ENCODE assay signal across 9 cellular contexts in the genomic region with DNA sequence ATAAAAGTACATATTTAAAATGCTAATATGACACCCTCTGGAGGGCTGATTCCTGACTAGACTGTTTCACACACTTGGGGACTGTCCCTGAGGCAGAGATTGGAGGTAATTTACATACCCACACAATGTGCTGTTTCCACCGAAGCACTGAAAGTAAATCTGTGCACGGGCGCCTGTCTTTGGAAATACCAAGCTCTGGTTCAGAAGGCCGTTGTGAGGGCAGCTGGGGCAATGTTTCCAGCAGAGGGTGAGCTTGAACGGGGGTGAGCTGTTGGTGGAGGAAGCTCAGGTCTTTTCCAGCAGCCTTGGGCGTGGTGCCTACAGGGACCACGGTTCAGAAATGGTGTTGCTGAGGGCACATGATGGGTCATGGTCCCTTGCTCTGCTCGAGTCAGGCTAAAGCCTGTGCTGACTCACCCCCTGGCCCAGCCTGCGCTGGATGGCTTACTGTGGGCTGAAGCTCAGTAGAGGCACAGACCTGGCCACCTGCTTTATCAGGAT. TPM values are rescaled to one million over a fixed set of nuclear protein-coding genes. Genes with fewer than 3 reads are reported as not detected.
A peak's percentile ranks its signal among the peaks of the same experiment; 100 is the strongest.
DNase-seq lines count a peak whose midpoint lies in the region; ATAC-seq and TF ChIP-seq lines count a peak whose summit lies in the region.
"Had no signal": no experiment of that assay in that cellular context is flagged by ENCODE, and none has a peak within 500 bp of the region (broad histone marks: within the 10 kb centered on the region; RNA-seq: fewer than 3 reads in every experiment).

No MANE protein-coding gene starts in this region.

- H3K4me3 Mint-ChIP-seq in activated CD4-positive, alpha-beta T cell treated with anti-CD3 and anti-CD28 coated beads for 36 hours: peak overlapping the region; percentile 18
- no peak overlapping the region for H3K4me3 Mint-ChIP-seq in activated CD4-positive, alpha-beta T cell treated with anti-CD3 and anti-CD28 coated beads, Interleukin-2, amount 10 ng/mL, durations not matched to agents 7 days and 5 days
- no peak overlapping the region for H3K4me3 Mint-ChIP-seq in activated naive CD8-positive, alpha-beta T cell treated with anti-CD3 and anti-CD28 coated beads, Interleukin-2, amount 10 ng/mL, durations not matched to agents 7 days and 5 days
- no peak overlapping the region for H3K4me3 Mint-ChIP-seq in HFFc6

- no peak overlapping the region for H2BK15ac ChIP-seq in IMR-90 (ENCODE audit: low read depth, low read length)

- no peak overlapping the region for H4K5ac ChIP-seq in IMR-90 (ENCODE audit: low read depth, low read length)

- intact Hi-C loops in activated CD4-positive, alpha-beta T cell treated with anti-CD3 and anti-CD28 coated beads for 36 hours (cut with DNase I, micrococcal nuclease): loop anchor here (1.0 to 10.0 kb wide), 7 partner anchors 67 to 402 kb away; a partner anchor contains a TSS
- intact Hi-C loops in IMR-90 (cut with micrococcal nuclease): loop anchor here (10.0 kb wide), 2 partner anchors 355 to 445 kb away; no protein-coding TSS in a partner anchor

- H3K4me1 ChIP-seq in IMR-90 (ENCODE audit: control insufficient read depth, insufficient read depth, low read length): peaks cover 6% of the 10 kb centered on the region

- H3K27ac ChIP-seq in IMR-90 (ENCODE audit: insufficient read depth, low read length): no peak overlapping the region

- peak overlapping the region; percentile 58 for H2AFZ ChIP-seq in IMR-90 (replicated peaks; ENCODE audit: low read length, poor library complexity)

- no peak overlapping the region; the same call in 1 of the 2 replicates for H2AK5ac ChIP-seq in IMR-90 (ENCODE audit: low read depth, low read length)

- peaks cover 0 to 12% of the 10 kb centered on the region in 2 experiments; a peak in 2 of 4 replicates for H3K79me1 ChIP-seq in IMR-90 (ENCODE audit: low read depth in 1 of 2, low read length in 2 of 2)

- peaks cover 9% of the 10 kb centered on the region; the same call in 1 of the 2 replicates for H4K20me1 ChIP-seq in IMR-90 (ENCODE audit: insufficient read depth, low read length)

- H2BK20ac ChIP-seq in IMR-90 (ENCODE audit: low read depth, low read length): no peak overlapping the region

- TF ChIP-seq CTCF in IMR-90 (conservative IDR thresholded peaks at IDR 0.05; ENCODE audit: low read depth, low read length) (no peak), HFFc6 (IDR thresholded peaks at IDR 0.05) (no peak)

- no peak for TF ChIP-seq RAD21 in IMR-90 (IDR thresholded peaks at IDR 0.05; ENCODE audit: low read length)

- no peak overlapping the region for H2AK9ac ChIP-seq in IMR-90 (replicated peaks; ENCODE audit: low read depth, low read length, poor library complexity)

- ATAC-seq in activated CD4-positive, alpha-beta T cell treated with anti-CD3 and anti-CD28 coated beads for 36 hours: peak; percentile 85
- ATAC-seq in IMR-90 (ENCODE audit: low read depth): peak; percentile 9; the same call in 1 of the 2 replicates
- peak; percentile 37 for ATAC-seq in activated naive CD8-positive, alpha-beta T cell treated with anti-CD3 and anti-CD28 coated beads, Interleukin-2, amount 10 ng/mL, durations not matched to agents 7 days and 5 days (ENCODE audit: low read depth)

- peaks cover 36% of the 10 kb centered on the region for H3K4me1 Mint-ChIP-seq in activated CD4-positive, alpha-beta T cell treated with anti-CD3 and anti-CD28 coated beads for 36 hours
- peaks cover 36% of the 10 kb centered on the region for H3K4me1 Mint-ChIP-seq in activated CD4-positive, alpha-beta T cell treated with anti-CD3 and anti-CD28 coated beads, Interleukin-2, amount 10 ng/mL, durations not matched to agents 7 days and 5 days
- H3K4me1 Mint-ChIP-seq in activated naive CD8-positive, alpha-beta T cell treated with anti-CD3 and anti-CD28 coated beads, Interleukin-2, amount 10 ng/mL, durations not matched to agents 7 days and 5 days: peaks cover 26% of the 10 kb centered on the region
- H3K4me1 Mint-ChIP-seq in HFFc6 (ENCODE audit: low read depth): peaks cover 27% of the 10 kb centered on the region

- in situ Hi-C loops in IMR-90 (cut with MboI; ENCODE audit: low sequenced_read_pairs): loop anchor here (25.0 kb wide), 1 partner anchor 127 kb away; no protein-coding TSS in a partner anchor

- no peak overlapping the region for H3K4me3 ChIP-seq in IMR-90 (ENCODE audit: insufficient read depth, low read depth, low read length)

- dilution Hi-C loops in IMR-90 (cut with HindIII; ENCODE audit: low sequenced_read_pairs, unreplicated experiment): loop anchor here (25.0 kb wide), 1 partner anchor 127 kb away; no protein-coding TSS in a partner anchor

- peaks cover 2% of the 10 kb centered on the region for H3K36me3 Mint-ChIP-seq in activated CD4-positive, alpha-beta T cell treated with anti-CD3 and anti-CD28 coated beads for 36 hours (ENCODE audit: low read depth)
- no peaks in the 10 kb centered on the region for H3K36me3 Mint-ChIP-seq in activated CD4-positive, alpha-beta T cell treated with anti-CD3 and anti-CD28 coated beads, Interleukin-2, amount 10 ng/mL, durations not matched to agents 7 days and 5 days (ENCODE audit: low read depth)
- no peaks in the 10 kb centered on the region for H3K36me3 Mint-ChIP-seq in activated naive CD8-positive, alpha-beta T cell treated with anti-CD3 and anti-CD28 coated beads, Interleukin-2, amount 10 ng/mL, durations not matched to agents 7 days and 5 days
- no peaks in the 10 kb centered on the region for H3K36me3 Mint-ChIP-seq in HFFc6 (ENCODE audit: low read depth)

- no peaks in the 10 kb centered on the region for H3K9me3 ChIP-seq in IMR-90 (ENCODE audit: control insufficient read depth, insufficient read depth, low read length)

- BruUV-seq in IMR-90 (replicated peaks; lab: Mats Ljungman, UMichigan): no TSS peak

- no peak overlapping the region for H3K4ac ChIP-seq in IMR-90 (ENCODE audit: low read depth, low read length)

- peak; percentile 78 for DNase-seq in activated CD4-positive, alpha-beta T cell treated with anti-CD3 and anti-CD28 coated beads for 36 hours
- DNase-seq in activated CD4-positive, alpha-beta T cell treated with anti-CD3 and anti-CD28 coated beads, Interleukin-2, amount 10 ng/mL, durations not matched to agents 7 days and 5 days: no peak
- DNase-seq in IMR-90 (peak; percentile 19), occipital lobe (lab: John Stamatoyannopoulos, UW) (no peak), HFFc6 (no peak), KG1 (lab: John Stamatoyannopoulos, UW) (no peak)
- no peak for DNase-seq in activated naive CD8-positive, alpha-beta T cell treated with anti-CD3 and anti-CD28 coated beads, Interleukin-2, amount 10 ng/mL, durations not matched to agents 7 days and 5 days
- peak; percentile 30 to 61 for DNase-seq in stimulated activated CD4-positive, alpha-beta T cell treated with anti-CD3 and anti-CD28 coated beads, Interleukin-4, amount 100 ng/mL, for 4 hours

- H3K27ac Mint-ChIP-seq in activated CD4-positive, alpha-beta T cell treated with anti-CD3 and anti-CD28 coated beads for 36 hours: peak overlapping the region; percentile 65
- H3K27ac Mint-ChIP-seq in activated CD4-positive, alpha-beta T cell treated with anti-CD3 and anti-CD28 coated beads, Interleukin-2, amount 10 ng/mL, durations not matched to agents 7 days and 5 days: no peak overlapping the region
- no peak overlapping the region for H3K27ac Mint-ChIP-seq in activated naive CD8-positive, alpha-beta T cell treated with anti-CD3 and anti-CD28 coated beads, Interleukin-2, amount 10 ng/mL, durations not matched to agents 7 days and 5 days
- H3K27ac Mint-ChIP-seq in HFFc6: no peak overlapping the region

- CTCF ChIA-PET in activated CD4-positive, alpha-beta T cell treated with anti-CD3 and anti-CD28 coated beads for 36 hours (lab: Charles Lee): interaction anchor here (0.6 to 7.3 kb wide), 5 partner anchors 12 to 448 kb away, joined by 3 to 59 read pairs (median 4); no protein-coding TSS in a partner anchor
- CTCF ChIA-PET in activated CD4-positive, alpha-beta T cell treated with anti-CD3 and anti-CD28 coated beads, Interleukin-2, amount 10 ng/mL, durations not matched to agents 7 days and 5 days (lab: Charles Lee): interaction anchor here (1.2 to 1.3 kb wide), 2 partner anchors 13 to 16 kb away, joined by 4 to 5 read pairs; no protein-coding TSS in a partner anchor
- CTCF ChIA-PET in IMR-90 (lab: Yijun Ruan, JAX): interaction anchor here (0.6 kb wide), 1 partner anchor 103 kb away, joined by 3 read pairs; no protein-coding TSS in a partner anchor

- no peak overlapping the region for H3K56ac ChIP-seq in IMR-90 (ENCODE audit: extremely low read depth, insufficient read depth, low read length)

- H2BK5ac ChIP-seq in IMR-90 (ENCODE audit: low read depth, low read length, poor library complexity, severe bottlenecking): no peak overlapping the region

- H2BK120ac ChIP-seq in IMR-90 (ENCODE audit: low read depth, low read length): no peak overlapping the region

- H3K9me3 Mint-ChIP-seq in activated CD4-positive, alpha-beta T cell treated with anti-CD3 and anti-CD28 coated beads for 36 hours (ENCODE audit: low read depth): no peaks in the 10 kb centered on the region
- no peaks in the 10 kb centered on the region for H3K9me3 Mint-ChIP-seq in activated CD4-positive, alpha-beta T cell treated with anti-CD3 and anti-CD28 coated beads, Interleukin-2, amount 10 ng/mL, durations not matched to agents 7 days and 5 days
- no peaks in the 10 kb centered on the region for H3K9me3 Mint-ChIP-seq in activated naive CD8-positive, alpha-beta T cell treated with anti-CD3 and anti-CD28 coated beads, Interleukin-2, amount 10 ng/mL, durations not matched to agents 7 days and 5 days
- no peaks in the 10 kb centered on the region for H3K9me3 Mint-ChIP-seq in HFFc6

- no peak overlapping the region for H4K91ac ChIP-seq in IMR-90 (ENCODE audit: insufficient read depth, low read depth, low read length)

- peaks cover under 1% of the 10 kb centered on the region; the same call in 1 of the 2 replicates for H3K36me3 ChIP-seq in IMR-90 (ENCODE audit: control insufficient read depth, insufficient read depth, low read length)

- H3K18ac ChIP-seq in IMR-90 (ENCODE audit: low read depth, low read length): no peak overlapping the region

- no peak overlapping the region for H3K14ac ChIP-seq in IMR-90 (replicated peaks; ENCODE audit: low read depth, low read length)

- no peak overlapping the region for H3K9ac ChIP-seq in IMR-90 (ENCODE audit: low read depth, low read length)

- peaks cover 14% of the 10 kb centered on the region for H3K9me1 ChIP-seq in IMR-90 (ENCODE audit: insufficient read depth, low read length)

- H4K8ac ChIP-seq in IMR-90 (ENCODE audit: low read depth in 2 of 2, low read length in 2 of 2): no peak overlapping the region

- no peaks in the 10 kb centered on the region for H3K27me3 Mint-ChIP-seq in activated CD4-positive, alpha-beta T cell treated with anti-CD3 and anti-CD28 coated beads for 36 hours
- H3K27me3 Mint-ChIP-seq in activated CD4-positive, alpha-beta T cell treated with anti-CD3 and anti-CD28 coated beads, Interleukin-2, amount 10 ng/mL, durations not matched to agents 7 days and 5 days: no peaks in the 10 kb centered on the region
- H3K27me3 Mint-ChIP-seq in activated naive CD8-positive, alpha-beta T cell treated with anti-CD3 and anti-CD28 coated beads, Interleukin-2, amount 10 ng/mL, durations not matched to agents 7 days and 5 days: no peaks in the 10 kb centered on the region
- peaks cover 13% of the 10 kb centered on the region for H3K27me3 Mint-ChIP-seq in HFFc6 (ENCODE audit: insufficient read depth)

- H3K4me2 ChIP-seq in IMR-90 (ENCODE audit: low read depth, low read length): no peak overlapping the region

- no peak for TF ChIP-seq POLR2A in IMR-90 (IDR thresholded peaks at IDR 0.05; ENCODE audit: low read depth, low read length)

- no peaks in the 10 kb centered on the region for H3K27me3 ChIP-seq in IMR-90 (ENCODE audit: control insufficient read depth, insufficient read depth, low read length)

- 67% methylated on average over 5 of the region's 9 CpGs; no CpG with 5 or more reads in 1 of the 2 experiments for WGBS in IMR-90 (ENCODE audit: extremely low coverage in 2 of 2, insufficient read length in 1 of 2), 2 experiments

- no peak overlapping the region for H3K23ac ChIP-seq in IMR-90 (ENCODE audit: low read depth, low read length)

- POLR2A ChIA-PET in activated CD4-positive, alpha-beta T cell treated with anti-CD3 and anti-CD28 coated beads for 36 hours (lab: Charles Lee): no interaction called here
- POLR2A ChIA-PET in activated CD4-positive, alpha-beta T cell treated with anti-CD3 and anti-CD28 coated beads, Interleukin-2, amount 10 ng/mL, durations not matched to agents 7 days and 5 days (lab: Charles Lee): no interaction called here
- POLR2A ChIA-PET in IMR-90 (lab: Charles Lee; ENCODE audit: unreplicated experiment): no interaction called here
- POLR2A ChIA-PET in activated naive CD8-positive, alpha-beta T cell treated with anti-CD3 and anti-CD28 coated beads, Interleukin-2, amount 10 ng/mL, durations not matched to agents 7 days and 5 days (lab: Charles Lee): interaction anchor here (0.6 kb wide), 1 partner anchor 472 kb away, joined by 3 read pairs; no protein-coding TSS in a partner anchor

RNA-seq across cellular contexts. Expression of a gene that starts 25.8 kb away (rescaled TPM):
- total RNA-seq in activated CD4-positive, alpha-beta T cell treated with anti-CD3 and anti-CD28 coated beads for 36 hours: under 1 TPM; 0.05 TPM
- total RNA-seq in activated CD4-positive, alpha-beta T cell treated with anti-CD3 and anti-CD28 coated beads, Interleukin-2, amount 10 ng/mL, durations not matched to agents 7 days and 5 days: not detected
- total RNA-seq in IMR-90 (2012; rRNA removed): not detected in 2 replicates
- polyA plus RNA-seq in IMR-90 (2012; rRNA removed): 0.02 and 0.03 TPM in 2 replicates
- 0.07 TPM in 1 of 2 replicates, not detected in the other for polyA plus RNA-seq in IMR-90 (2012; cell fraction: cytosol; rRNA removed)
- 0.06 and 0.16 TPM in 2 replicates for polyA plus RNA-seq in IMR-90 (2012; cell fraction: nucleus; rRNA removed; ENCODE audit: low replicate concordance)
- total RNA-seq in activated naive CD8-positive, alpha-beta T cell treated with anti-CD3 and anti-CD28 coated beads, Interleukin-2, amount 10 ng/mL, durations not matched to agents 7 days and 5 days: not detected
- not detected for total RNA-seq in occipital lobe
- under 1 TPM in 3 of 6 experiments, not detected in 3; under 0.01 to 0.05 (median 0.02) TPM for total RNA-seq in HFFc6 (2021; fragmentation: NEBNext Ultra II Directional; extraction: Animal tissue kit (Norgen Biotek cat#: 25700))
- total RNA-seq: T-helper 1 cell treated with Interleukin-12 subunit alpha and Interleukin-12 subunit beta and Interleukin-4 antibody, amounts not matched to agents 30 ng/mL and 1 ng/mL, for 36 hours had no signal

Comparison
In these comparisons a context has a peak if more than half of its experiments do, and no peak if none do; other contexts are left out.
1. DNase-seq: peak in activated CD4-positive, alpha-beta T cell treated with anti-CD3 and anti-CD28 coated beads for 36 hours (single experiment), IMR-90 (single experiment) and stimulated activated CD4-positive, alpha-beta T cell treated with anti-CD3 and anti-CD28 coated beads, Interleukin-4, amount 100 ng/mL, for 4 hours (2 of 2); none in activated CD4-positive, alpha-beta T cell treated with anti-CD3 and anti-CD28 coated beads, Interleukin-2, amount 10 ng/mL, durations not matched to agents 7 days and 5 days (single experiment), activated naive CD8-positive, alpha-beta T cell treated with anti-CD3 and anti-CD28 coated beads, Interleukin-2, amount 10 ng/mL, durations not matched to agents 7 days and 5 days (single experiment), occipital lobe (single experiment), HFFc6 (single experiment) and KG1 (single experiment).
2. ATAC-seq: peak in every context shown above with its lines; median percentile 85 in activated CD4-positive, alpha-beta T cell treated with anti-CD3 and anti-CD28 coated beads for 36 hours; 37 in activated naive CD8-positive, alpha-beta T cell treated with anti-CD3 and anti-CD28 coated beads, Interleukin-2, amount 10 ng/mL, durations not matched to agents 7 days and 5 days; 9 in IMR-90.